15 cellular contexts compared by ENCODE assay signal in genomic region chr13:109196896-109197295, GRCh38.
DNase-seq lines count a peak whose midpoint lies in the region; ATAC-seq and TF ChIP-seq lines count a peak whose summit lies in the region.
"Had no signal": no experiment of that assay in that cellular context is flagged by ENCODE, and none has a peak within 500 bp of the region (broad histone marks: within the 10 kb centered on the region; RNA-seq: fewer than 3 reads in every experiment).

No MANE protein-coding gene starts in this region.

- H3K9ac ChIP-seq in DND-41 (ENCODE audit: low read depth, low read length) = no peak overlapping the region
- H3K9ac ChIP-seq: parathyroid adenoma had no signal

- H3K79me2 ChIP-seq in DND-41 (ENCODE audit: insufficient read depth, low read length) = no peaks in the 10 kb centered on the region
- H3K79me2 ChIP-seq: parathyroid adenoma had no signal

- peak; percentile 19 for TF ChIP-seq CTCF in DND-41 (IDR thresholded peaks at IDR 0.05; ENCODE audit: borderline replicate concordance, extremely low read depth, low read length, poor library complexity, severe bottlenecking)
- no peak for TF ChIP-seq CTCF in NB4 (IDR thresholded peaks at IDR 0.05; ENCODE audit: low read depth, low read length)

- H3K27me3 ChIP-seq in DND-41 (ENCODE audit: insufficient read depth, low read length, poor library complexity) = no peaks in the 10 kb centered on the region
- no peaks in the 10 kb centered on the region for H3K27me3 ChIP-seq in neuron (ENCODE audit: insufficient read depth, low read length)

- no peak overlapping the region for H2AFZ ChIP-seq in DND-41 (ENCODE audit: low read depth, low read length)
- peak overlapping the region; percentile 27 for H2AFZ ChIP-seq in neuron (ENCODE audit: low read depth, low read length)
- H2AFZ ChIP-seq: parathyroid adenoma had no signal

- TF ChIP-seq POLR2A in NB4 (IDR thresholded peaks at IDR 0.05; ENCODE audit: extremely low read depth, insufficient read length) = no peak

- H3K4me3 ChIP-seq in DND-41 (ENCODE audit: low read depth in 1 of 2, low read length in 2 of 2) (no peak overlapping the region), NB4 (ENCODE audit: low read depth, low read length) (no peak overlapping the region), neuron (ENCODE audit: low read length) (no peak overlapping the region)

- ATAC-seq in DND-41 (ENCODE audit: insufficient read depth, low read depth) (no peak), GM21737 (IDR thresholded peaks at IDR 0.05; ENCODE audit: unreplicated experiment) (no peak)
- ATAC-seq: T-cell had no signal

- H3K4me1 ChIP-seq in DND-41 (ENCODE audit: insufficient read depth, low read length) (no peaks in the 10 kb centered on the region), neuron (ENCODE audit: insufficient read depth, low read length) (peaks cover 32% of the 10 kb centered on the region)
- H3K4me1 ChIP-seq: parathyroid adenoma had no signal

- H4K20me1 ChIP-seq in DND-41 (ENCODE audit: insufficient read depth, low read length) = no peaks in the 10 kb centered on the region

- no peak overlapping the region for H3K4me2 ChIP-seq in DND-41 (ENCODE audit: insufficient read depth, low read length)

- H3K9me3 ChIP-seq in DND-41 (ENCODE audit: insufficient read depth, low read length, severe bottlenecking) (no peaks in the 10 kb centered on the region), neuron (ENCODE audit: low read length) (no peaks in the 10 kb centered on the region)

- no peaks in the 10 kb centered on the region for H3K36me3 ChIP-seq in DND-41 (ENCODE audit: insufficient read depth, low read length)
- H3K36me3 ChIP-seq in neuron (ENCODE audit: insufficient read depth, low read length) = no peaks in the 10 kb centered on the region

- no peak for DNase-seq in DND-41
- peak; percentile 40 for DNase-seq in NB4 (ENCODE audit: low read depth)
- peak; percentile 63 for DNase-seq in ecto neural progenitor cell (ENCODE audit: low spot score)
- no peak for DNase-seq in SK-N-DZ (ENCODE audit: low spot score)
- no peak for DNase-seq in NK-92 (lab: John Stamatoyannopoulos, UW; ENCODE audit: unreplicated experiment)
- no peak for DNase-seq in stimulated activated CD4-positive, alpha-beta T cell treated with anti-CD3 and anti-CD28 coated beads, Interleukin-4, amount 100 ng/mL, for 24 hours
- DNase-seq: activated CD4-positive, CD25-positive, alpha-beta regulatory T cell treated with anti-CD3 and anti-CD28 coated beads, Interleukin-2, amount 50 U/mL, for 72 hours; DMS79 treated with DMSO at 0.1 percent for 48 hours; kidney; NCI-H1105; stimulated activated CD4-positive, alpha-beta T cell treated with anti-CD3 and anti-CD28 coated beads, Interleukin-12 subunit alpha, Interleukin-12 subunit beta, amount 100 ng/mL, for 4 hours; T-cell had no signal

- H3K27ac ChIP-seq in DND-41 (ENCODE audit: low read length) = no peak overlapping the region
- H3K27ac ChIP-seq: parathyroid adenoma had no signal

Comparison
In these comparisons a context has a peak if more than half of its experiments do, and no peak if none do; other contexts are left out.
1. DNase-seq: peak in NB4 (single experiment) and ecto neural progenitor cell (single experiment); none in DND-41 (single experiment), SK-N-DZ (single experiment), NK-92 (single experiment) and stimulated activated CD4-positive, alpha-beta T cell treated with anti-CD3 and anti-CD28 coated beads, Interleukin-4, amount 100 ng/mL, for 24 hours (single experiment).